Comparison of ENCODE assay signal across 27 cellular contexts in genomic region chr12:43638786-43639185, GRCh38.
"Had no signal": no experiment of that assay in that cellular context is flagged by ENCODE, and none has a peak within 500 bp of the region (broad histone marks: within the 10 kb centered on the region; RNA-seq: fewer than 3 reads in every experiment).

No MANE protein-coding gene starts in this region.

- H3K27me3 ChIP-seq: adrenal gland had no signal

- H3K4me1 ChIP-seq: adrenal gland had no signal

- H3K36me3 ChIP-seq: adrenal gland, WERI-Rb-1 had no signal

- H3K4me3 ChIP-seq: adrenal gland, SK-N-MC had no signal

- ATAC-seq: activated CD4-positive, alpha-beta T cell treated with anti-CD3 and anti-CD28 coated beads for 36 hours; activated T-helper 17 cell treated with anti-CD3 and anti-CD28 coated beads, Interleukin-2, amount 50 U/mL, for 72 hours; Panc1; Right ventricle myocardium inferior; T-cell had no signal

- H3K27ac ChIP-seq: adrenal gland, SK-N-MC, WERI-Rb-1 had no signal

- DNase-seq: activated CD4-positive, alpha-beta memory T cell treated with anti-CD3 and anti-CD28 coated beads, Interleukin-2, amount 10 ng/mL, durations not matched to agents 7 days and 5 days; activated CD4-positive, alpha-beta T cell treated with anti-CD3 and anti-CD28 coated beads for 36 hours; activated CD4-positive, alpha-beta T cell treated with anti-CD3 and anti-CD28 coated beads, Interleukin-2, amount 50 U/mL, for 1 hour; activated gamma-delta T cell treated with Interleukin-2 at 50 U/mL for 16 hours; activated naive CD4-positive, alpha-beta T cell treated with anti-CD3 and anti-CD28 coated beads, Interleukin-2, amount 50 U/mL, for 16 hours; activated naive CD8-positive, alpha-beta T cell treated with anti-CD3 and anti-CD28 coated beads, Interleukin-2, amount 10 ng/mL, durations not matched to agents 7 days and 5 days; activated T-cell treated with anti-CD3 and anti-CD28 coated beads for 4 hours; activated T-cell treated with anti-CD3 and anti-CD28 coated beads, Interleukin-2, amount 50 U/mL, for 48 hours; adrenal gland; anterior cingulate cortex; KG1; NCI-H1048; NCI-H1694; NCI-H2081; NCI-H226; NCI-H526; NCI-H82; OCI-M1; RPMI8226; T-cell; T-helper 2 cell; T1000; WERI-Rb-1 had no signal
